Comparison of ENCODE assay signal across 21 cellular contexts in the genomic region with DNA sequence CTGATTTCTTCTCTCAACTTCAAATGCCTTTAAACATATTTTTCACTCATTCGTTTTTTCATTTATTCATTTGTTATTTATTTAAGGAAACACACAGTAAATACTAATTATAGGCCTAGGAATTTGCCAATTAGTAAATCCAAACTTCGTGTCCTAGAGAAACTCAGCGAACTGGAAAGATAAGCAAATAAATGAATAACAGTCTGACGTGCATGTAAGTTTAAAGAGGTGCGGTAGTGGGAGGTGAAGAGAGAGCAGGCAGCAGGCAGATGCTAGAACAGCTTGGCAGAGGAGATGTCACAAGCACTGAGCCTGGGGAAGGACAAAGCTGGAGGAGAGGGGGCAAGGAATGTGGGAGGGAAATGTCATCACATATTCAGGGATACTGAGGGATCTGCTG.
DNase-seq lines count a peak whose midpoint lies in the region; ATAC-seq, FAIRE-seq and TF ChIP-seq lines count a peak whose summit lies in the region.
"Had no signal": no experiment of that assay in that cellular context is flagged by ENCODE, and none has a peak within 500 bp of the region (broad histone marks: within the 10 kb centered on the region; RNA-seq: fewer than 3 reads in every experiment).

No MANE protein-coding gene starts in this region.

- TF ChIP-seq CTCF in GM23338 (conservative IDR thresholded peaks at IDR 0.05; ENCODE audit: low read depth in 2 of 2), result no peak
- no peak for TF ChIP-seq CTCF in kidney (IDR thresholded peaks at IDR 0.05; ENCODE audit: borderline replicate concordance, extremely low read depth, insufficient read depth)
- TF ChIP-seq CTCF in retinal pigment epithelial cell (conservative IDR thresholded peaks at IDR 0.05; ENCODE audit: low read depth, low read length), result no peak

- H3K9me2 ChIP-seq in GM23338 (ENCODE audit: insufficient read depth), result no peaks in the 10 kb centered on the region

- no peak overlapping the region for H3K27ac Mint-ChIP-seq in GM23338
- no peak overlapping the region for H3K27ac Mint-ChIP-seq in stimulated activated memory B cell treated with anti-CD40 and anti-IgM and Interleukin-4, amounts not matched to agents 10 μg/mL and 1 μg/mL and 100 μg/mL, for 72 hours
- H3K27ac Mint-ChIP-seq: activated naive CD4-positive, alpha-beta T cell treated with anti-CD3 and anti-CD28 coated beads, Interleukin-2, amount 50 U/mL, for 72 hours; CD14-positive monocyte; T-helper 2 cell treated with Interferon-gamma antibody and Interleukin-4, amounts not matched to agents 5 μg/mL and 100 μg/mL, for 36 hours had no signal

- no peaks in the 10 kb centered on the region for H3F3A ChIP-seq in GM23338 (replicated peaks; ENCODE audit: low read depth)

- H4K20me1 ChIP-seq in GM23338 (replicated peaks; ENCODE audit: insufficient read depth), result no peaks in the 10 kb centered on the region

- no peak overlapping the region for H3K4me3 Mint-ChIP-seq in GM23338
- no peak overlapping the region for H3K4me3 Mint-ChIP-seq in stimulated activated memory B cell treated with anti-CD40 and anti-IgM and Interleukin-4, amounts not matched to agents 10 μg/mL and 1 μg/mL and 100 μg/mL, for 72 hours
- H3K4me3 Mint-ChIP-seq: CD14-positive monocyte; T-helper 2 cell treated with Interferon-gamma antibody and Interleukin-4, amounts not matched to agents 5 μg/mL and 100 μg/mL, for 36 hours had no signal

- H3K36me3 Mint-ChIP-seq in GM23338 (ENCODE audit: low read depth), result no peaks in the 10 kb centered on the region
- H3K36me3 Mint-ChIP-seq in stimulated activated memory B cell treated with anti-CD40 and anti-IgM and Interleukin-4, amounts not matched to agents 10 μg/mL and 1 μg/mL and 100 μg/mL, for 72 hours, result no peaks in the 10 kb centered on the region
- H3K36me3 Mint-ChIP-seq: CD14-positive monocyte had no signal

- peaks cover 4% of the 10 kb centered on the region for H3K27me3 Mint-ChIP-seq in GM23338 (ENCODE audit: insufficient read depth, low read depth, poor library complexity)
- H3K27me3 Mint-ChIP-seq in stimulated activated memory B cell treated with anti-CD40 and anti-IgM and Interleukin-4, amounts not matched to agents 10 μg/mL and 1 μg/mL and 100 μg/mL, for 72 hours, result no peaks in the 10 kb centered on the region

- no peaks in the 10 kb centered on the region for H3K79me2 ChIP-seq in GM23338 (replicated peaks; ENCODE audit: insufficient read depth)

- ATAC-seq in GM23338, result 0 out of 3 replicates have a peak, but pooled peaks have one; percentile 25
- ATAC-seq in stimulated activated memory B cell treated with anti-CD40 and anti-IgM and Interleukin-4, amounts not matched to agents 10 μg/mL and 1 μg/mL and 100 μg/mL, for 72 hours, result no peak
- ATAC-seq: activated naive CD4-positive, alpha-beta T cell treated with anti-CD3 and anti-CD28 coated beads, Interleukin-2, amount 50 U/mL, for 72 hours; right cardiac atrium; stimulated activated naive CD8-positive, alpha-beta T cell treated with anti-CD3 and anti-CD28 coated beads, Interleukin-15, Interleukin-2, amounts not matched to agents 100 U/mL and 50 U/mL, for 24 hours had no signal

- H3K36me3 ChIP-seq in GM23338 (ENCODE audit: insufficient read depth) (no peaks in the 10 kb centered on the region), kidney (ENCODE audit: control insufficient read depth in 1 of 2, insufficient read depth in 2 of 2, low read length in 2 of 2) (no peaks in the 10 kb centered on the region)
- H3K36me3 ChIP-seq: left ventricle myocardium inferior, WERI-Rb-1 had no signal

- no peaks in the 10 kb centered on the region for H3K27me3 ChIP-seq in GM23338 (ENCODE audit: insufficient read depth)

- H3K4me3 ChIP-seq in GM23338 (no peak overlapping the region), kidney (ENCODE audit: low read length in 2 of 2) (no peak overlapping the region), retinal pigment epithelial cell (ENCODE audit: low read length) (no peak overlapping the region)
- H3K4me3 ChIP-seq: left ventricle myocardium inferior, SK-N-MC had no signal

- H3K4me1 ChIP-seq in GM23338 (ENCODE audit: insufficient read depth) (no peaks in the 10 kb centered on the region), kidney (ENCODE audit: control insufficient read depth in 1 of 2, insufficient read depth in 1 of 2, low read depth in 1 of 2, low read length in 2 of 2) (peaks cover 4 to 5% of the 10 kb centered on the region in 2 donors)
- H3K4me1 ChIP-seq: left ventricle myocardium inferior had no signal

- H3K27ac ChIP-seq in GM23338 (ENCODE audit: low read depth) (no peak overlapping the region), kidney (ENCODE audit: low read depth in 2 of 2, low read length in 2 of 2) (no peak overlapping the region)
- H3K27ac ChIP-seq: left ventricle myocardium inferior, SK-N-MC, WERI-Rb-1 had no signal

- no peak overlapping the region for H3K4me2 ChIP-seq in GM23338

- FAIRE-seq in kidney (lab: Jason Lieb, UNC), result peak; percentile 53

- intact Hi-C loops in kidney (cut with DNase I), result no loop called here

- peaks cover 3% of the 10 kb centered on the region; the same call in 1 of the 3 replicates for H3K4me1 Mint-ChIP-seq in GM23338
- no peaks in the 10 kb centered on the region for H3K4me1 Mint-ChIP-seq in stimulated activated memory B cell treated with anti-CD40 and anti-IgM and Interleukin-4, amounts not matched to agents 10 μg/mL and 1 μg/mL and 100 μg/mL, for 72 hours
- H3K4me1 Mint-ChIP-seq: CD14-positive monocyte had no signal

- H3K9me3 ChIP-seq in kidney (ENCODE audit: control insufficient read depth in 1 of 2, low read length in 2 of 2), result no peaks in the 10 kb centered on the region
- H3K9me3 ChIP-seq: left ventricle myocardium inferior had no signal

- no peak overlapping the region for H3K9ac ChIP-seq in kidney (ENCODE audit: low read length in 2 of 2)

- no peak overlapping the region for H2AFZ ChIP-seq in GM23338

- peaks cover 9% of the 10 kb centered on the region for H3K9me3 Mint-ChIP-seq in GM23338
- peaks cover 9% of the 10 kb centered on the region for H3K9me3 Mint-ChIP-seq in stimulated activated memory B cell treated with anti-CD40 and anti-IgM and Interleukin-4, amounts not matched to agents 10 μg/mL and 1 μg/mL and 100 μg/mL, for 72 hours
- H3K9me3 Mint-ChIP-seq: T-helper 2 cell treated with Interferon-gamma antibody and Interleukin-4, amounts not matched to agents 5 μg/mL and 100 μg/mL, for 36 hours had no signal

- DNase-seq in GM23338 (ENCODE audit: low spot score) (no peak), NCI-H748 treated with DMSO at 0.1 percent for 48 hours (lab: John Stamatoyannopoulos, UW) (peak; percentile 29), kidney (no peak), retinal pigment epithelial cell (ENCODE audit: low read depth) (peak; percentile 12), GM19238 (ENCODE audit: insufficient read length, low spot score) (no peak), superior temporal gyrus (ENCODE audit: extremely low spot score) (no peak)
- DNase-seq: anterior cingulate cortex; left ventricle myocardium inferior; NCI-H1105 treated with DMSO at 0.1 percent for 48 hours; NCI-H2081 treated with DMSO at 0.1 percent for 48 hours; NCI-H446; right cardiac atrium; stimulated activated CD4-positive, alpha-beta T cell treated with anti-CD3 and anti-CD28 coated beads, Interleukin-12 subunit alpha, Interleukin-12 subunit beta, amount 100 ng/mL, for 4 hours; stimulated activated CD4-positive, alpha-beta T cell treated with anti-CD3 and anti-CD28 coated beads, Interleukin-4, amount 100 ng/mL, for 4 hours; stimulated activated naive CD8-positive, alpha-beta T cell treated with anti-CD3 and anti-CD28 coated beads, Interleukin-15, Interleukin-2, amounts not matched to agents 100 U/mL and 50 U/mL, for 24 hours; WERI-Rb-1 had no signal

TF ChIP-seq in GM23338, 12 proteins besides CTCF, POLR2A, EP300 and RAD21 (continues in another document):
- TF ChIP-seq ZNF114 (CRISPR knock-in tag; IDR thresholded peaks at IDR 0.05) (no peak), POLR2AphosphoS5 (IDR thresholded peaks at IDR 0.05; ENCODE audit: low read depth) (no peak), EZH2phosphoT487 (IDR thresholded peaks at IDR 0.05; ENCODE audit: unreplicated experiment) (no peak), EZH2 (IDR thresholded peaks at IDR 0.05; ENCODE audit: low read depth, unreplicated experiment) (no peak), CREB1 (CRISPR knock-in tag; IDR thresholded peaks at IDR 0.05; ENCODE audit: low read depth) (no peak)
- TF ChIP-seq, protein P1, sequence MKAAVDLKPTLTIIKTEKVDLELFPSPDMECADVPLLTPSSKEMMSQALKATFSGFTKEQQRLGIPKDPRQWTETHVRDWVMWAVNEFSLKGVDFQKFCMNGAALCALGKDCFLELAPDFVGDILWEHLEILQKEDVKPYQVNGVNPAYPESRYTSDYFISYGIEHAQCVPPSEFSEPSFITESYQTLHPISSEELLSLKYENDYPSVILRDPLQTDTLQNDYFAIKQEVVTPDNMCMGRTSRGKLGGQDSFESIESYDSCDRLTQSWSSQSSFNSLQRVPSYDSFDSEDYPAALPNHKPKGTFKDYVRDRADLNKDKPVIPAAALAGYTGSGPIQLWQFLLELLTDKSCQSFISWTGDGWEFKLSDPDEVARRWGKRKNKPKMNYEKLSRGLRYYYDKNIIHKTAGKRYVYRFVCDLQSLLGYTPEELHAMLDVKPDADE (IDR thresholded peaks at IDR 0.05), result no peak

Comparison
In these comparisons a context has a peak if more than half of its experiments do, and no peak if none do; other contexts are left out.
1. DNase-seq: peak in NCI-H748 treated with DMSO at 0.1 percent for 48 hours (single experiment) and retinal pigment epithelial cell (single experiment); none in GM23338 (single experiment), kidney (single experiment), GM19238 (single experiment) and superior temporal gyrus (single experiment).